In the genomic region with DNA sequence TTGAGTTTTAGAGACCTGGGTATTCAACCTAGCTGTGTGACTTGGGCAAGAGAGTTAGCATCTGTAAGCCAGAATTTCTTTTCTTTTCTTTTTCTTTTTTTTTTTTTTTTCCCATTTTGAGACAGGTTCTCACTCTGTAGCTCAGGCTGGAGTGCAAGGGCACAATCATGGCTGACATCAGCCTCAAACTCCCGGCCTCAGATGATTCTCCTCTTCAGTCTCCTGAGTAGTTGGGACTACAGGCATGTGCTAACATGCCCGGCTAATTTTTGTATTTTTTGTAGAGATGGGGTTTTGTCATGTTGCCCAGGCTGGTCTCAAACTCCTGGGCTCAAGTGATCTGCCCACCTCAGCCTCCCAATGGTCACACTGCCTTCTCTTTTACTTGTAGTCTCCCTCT, we compare ENCODE assay signal across 17 cellular contexts.
"Had no signal": no experiment of that assay in that cellular context is flagged by ENCODE, and none has a peak within 500 bp of the region (broad histone marks: within the 10 kb centered on the region; RNA-seq: fewer than 3 reads in every experiment).

No MANE protein-coding gene starts in this region.

- H3K27me3 ChIP-seq: breast epithelium, hepatocyte, tibial artery, uterus had no signal

- H3K27ac ChIP-seq: breast epithelium, hepatocyte, tibial artery, uterus had no signal

- H3K27me3 Mint-ChIP-seq: activated B cell treated with CpG ODN at 0.5 μM for 24 hours; stimulated activated naive B cell treated with anti-CD40 and anti-IgM and Interleukin-4, amounts not matched to agents 10 μg/mL and 1 μg/mL and 100 μg/mL, for 72 hours had no signal

- H3K4me3 Mint-ChIP-seq: activated B cell treated with CpG ODN at 0.5 μM for 24 hours; natural killer cell; stimulated activated naive B cell treated with anti-CD40 and anti-IgM and Interleukin-4, amounts not matched to agents 10 μg/mL and 1 μg/mL and 100 μg/mL, for 72 hours had no signal

- H3K4me3 ChIP-seq: breast epithelium, hepatocyte, tibial artery, uterus had no signal

- H3K9me3 Mint-ChIP-seq: activated B cell treated with CpG ODN at 0.5 μM for 24 hours; natural killer cell; stimulated activated naive B cell treated with anti-CD40 and anti-IgM and Interleukin-4, amounts not matched to agents 10 μg/mL and 1 μg/mL and 100 μg/mL, for 72 hours had no signal

- H3K9me3 ChIP-seq: breast epithelium, tibial artery, uterus had no signal

- ATAC-seq: esophagus mucosa; natural killer cell; stimulated activated naive B cell treated with anti-CD40 and anti-IgM and Interleukin-4, amounts not matched to agents 10 μg/mL and 1 μg/mL and 100 μg/mL, for 72 hours had no signal

- DNase-seq: activated B cell treated with CpG ODN at 0.5 μM for 24 hours; activated CD4-positive, alpha-beta T cell treated with anti-CD3 and anti-CD28 coated beads, Interleukin-2, amount 50 U/mL, for 1 hour; activated gamma-delta T cell; activated T-cell treated with anti-CD3 and anti-CD28 coated beads for 4 hours; aorta; dermis blood vessel endothelial cell; islet precursor cell; natural killer cell; retina; stimulated activated CD4-positive, alpha-beta T cell treated with anti-CD3 and anti-CD28 coated beads, Interleukin-2, amount 100 ng/mL, for 48 hours; stimulated activated naive B cell treated with anti-CD40 and anti-IgM and Interleukin-4, amounts not matched to agents 10 μg/mL and 1 μg/mL and 100 μg/mL, for 72 hours; T-helper 2 cell; tibial artery; uterus had no signal

- H3K36me3 ChIP-seq: breast epithelium, uterus had no signal

- H3K4me1 ChIP-seq: breast epithelium had no signal

- H3K27ac Mint-ChIP-seq: activated B cell treated with CpG ODN at 0.5 μM for 24 hours; stimulated activated naive B cell treated with anti-CD40 and anti-IgM and Interleukin-4, amounts not matched to agents 10 μg/mL and 1 μg/mL and 100 μg/mL, for 72 hours had no signal
